ENCODE assay signal across 15 cellular contexts in genomic region chr14:105494606-105494929, GRCh38. TPM values are rescaled to one million over a fixed set of nuclear protein-coding genes. Genes with fewer than 3 reads are reported as not detected.
DNase-seq lines count a peak whose midpoint lies in the region; ATAC-seq, FAIRE-seq and TF ChIP-seq lines count a peak whose summit lies in the region.
"Had no signal": no experiment of that assay in that cellular context is flagged by ENCODE, and none has a peak within 500 bp of the region (broad histone marks: within the 10 kb centered on the region; RNA-seq: fewer than 3 reads in every experiment).

No MANE protein-coding gene starts in this region.

- TSS peak; percentile 52 for BruUV-seq in HepG2 (replicated peaks; lab: Mats Ljungman, UMichigan)

- H3K4me3 ChIP-seq in HepG2 (replicated peaks in 1 of 3; ENCODE audit: insufficient read depth in 1 of 3, low read depth in 2 of 3, low read length in 3 of 3) (peak overlapping the region in 1 of 3 experiments; percentile 73; a peak in 1 of 6 replicates), right lobe of liver (no peak overlapping the region), lower lobe of right lung (no peak overlapping the region), MG63 (no peak overlapping the region)
- H3K4me3 ChIP-seq: A549 had no signal

- peaks cover 11% of the 10 kb centered on the region for H3K4me1 Mint-ChIP-seq in T-helper 17 cell

- TF ChIP-seq EP300 in HepG2 (IDR thresholded peaks at IDR 0.05; ENCODE audit: low read depth in 2 of 2, low read length in 2 of 2) (no peak), HepG2 (CRISPR knock-in tag; IDR thresholded peaks at IDR 0.05; ENCODE audit: borderline replicate concordance) (no peak)

- TF ChIP-seq RAD21 in HepG2 (CRISPR knock-in tag; IDR thresholded peaks at IDR 0.05): no peak

- no peak for FAIRE-seq in HepG2 (lab: Jason Lieb, UNC)
- FAIRE-seq: A549, GM19239 had no signal

- TF ChIP-seq CTCF in HepG2 (CRISPR knock-in tag; IDR thresholded peaks at IDR 0.05) (no peak), right lobe of liver (IDR thresholded peaks at IDR 0.05) (no peak), lower lobe of right lung (IDR thresholded peaks at IDR 0.05) (no peak), omental fat pad (IDR thresholded peaks at IDR 0.05) (no peak)

- no peak overlapping the region for H3K27ac ChIP-seq in HepG2 (ENCODE audit: extremely low read length, insufficient read depth, low read length)
- H3K27ac ChIP-seq in right lobe of liver: no peak overlapping the region
- no peak overlapping the region for H3K27ac ChIP-seq in lower lobe of right lung
- H3K27ac ChIP-seq: A549 had no signal

- H3K36me3 ChIP-seq in HepG2 (replicated peaks in 1 of 2; ENCODE audit: control insufficient read depth in 1 of 2, insufficient read depth in 2 of 2, low read length in 2 of 2) (peaks cover 0 to 3% of the 10 kb centered on the region in 2 experiments; a peak in 1 of 5 replicates), right lobe of liver (peaks cover 0 to 3% (median 0%) of the 10 kb centered on the region in 4 donors), lower lobe of right lung (peaks cover 14% of the 10 kb centered on the region), MG63 (peaks cover 3% of the 10 kb centered on the region)

- H4K20me1 ChIP-seq in HepG2 (ENCODE audit: insufficient read depth, low read length): no peaks in the 10 kb centered on the region

- ATAC-seq in HepG2 (no peak), right lobe of liver (no peak), T-helper 17 cell (no peak), lower lobe of right lung (no peak), omental fat pad (ENCODE audit: low FRiP score) (no peak)
- ATAC-seq: A549 had no signal

- POLR2A ChIA-PET in HepG2 (lab: Yijun Ruan, JAX): no interaction called here

- peak overlapping the region; percentile 84 for H3K27ac Mint-ChIP-seq in T-helper 17 cell
- H3K27ac Mint-ChIP-seq: HFFc6 had no signal

- DNase-seq in HepG2 (ENCODE audit: low spot score) (no peak), right lobe of liver (no peak), T-helper 17 cell (peak in 2 of 3 donors; percentile 3 to 9), lower lobe of right lung (peak; percentile 32), omental fat pad (ENCODE audit: low spot score) (no peak), NCI-H446 (lab: John Stamatoyannopoulos, UW) (no peak), MG63 (no peak)
- DNase-seq: DMS53, GF-D8, HCEC 1CT, HFFc6 had no signal

- WGBS in HepG2 (ENCODE audit: low lambda C conversion rate): 97% methylated on average over 5 of the region's 6 CpGs
- 96% methylated on average over 4 of the region's 6 CpGs for WGBS in right lobe of liver (ENCODE audit: insufficient coverage, low coverage, low lambda C conversion rate, missing lambda C conversion rate)

- peaks cover 23% of the 10 kb centered on the region for H3K79me2 ChIP-seq in HepG2 (ENCODE audit: insufficient read depth, low read length)

- in situ Hi-C loops in HepG2 (cut with HindIII; ENCODE audit: extremely low pct_ligation_motif_present, low pct_unique_long_range_greater_than_20kb): no loop called here

- H3K4me2 ChIP-seq in HepG2 (ENCODE audit: low read depth, low read length): peak overlapping the region; percentile 96
- H3K4me2 ChIP-seq: A549 had no signal

- H3K9me3 ChIP-seq in HepG2 (ENCODE audit: low read length) (no peaks in the 10 kb centered on the region), right lobe of liver (no peaks in the 10 kb centered on the region), T-helper 17 cell (ENCODE audit: control insufficient read depth, low read length, poor library complexity, severe bottlenecking) (no peaks in the 10 kb centered on the region), lower lobe of right lung (no peaks in the 10 kb centered on the region), MG63 (no peaks in the 10 kb centered on the region)
- H3K9me3 ChIP-seq: A549, BE2C had no signal

- peaks cover 68% of the 10 kb centered on the region for H3K4me1 ChIP-seq in HepG2 (ENCODE audit: insufficient read depth, low read length)
- peaks cover 0 to 53% (median 23%) of the 10 kb centered on the region in 4 donors for H3K4me1 ChIP-seq in right lobe of liver
- peaks cover 4% of the 10 kb centered on the region for H3K4me1 ChIP-seq in lower lobe of right lung

- peaks cover 1% of the 10 kb centered on the region for H3K36me3 Mint-ChIP-seq in T-helper 17 cell (ENCODE audit: low read depth)

- H3K27me3 ChIP-seq in HepG2 (ENCODE audit: control insufficient read depth in 1 of 2, insufficient read depth in 2 of 2, low read length in 2 of 2): no peaks in the 10 kb centered on the region; a peak in 1 of 5 replicates
- no peaks in the 10 kb centered on the region for H3K27me3 ChIP-seq in right lobe of liver
- H3K27me3 ChIP-seq in lower lobe of right lung (ENCODE audit: low read depth): no peaks in the 10 kb centered on the region
- no peaks in the 10 kb centered on the region for H3K27me3 ChIP-seq in MG63
- H3K27me3 ChIP-seq: BE2C had no signal

- TF ChIP-seq POLR2A in HepG2 (IDR thresholded peaks at IDR 0.05; ENCODE audit: insufficient read depth in 1 of 2, low read depth in 2 of 2, low read length in 2 of 2) (no peak), right lobe of liver (IDR thresholded peaks at IDR 0.05) (no peak)

- CTCF ChIA-PET in HepG2 (lab: Yijun Ruan, JAX; ENCODE audit: low intra/inter-chr PET ratio, low total read pairs): no interaction called here

- no peak overlapping the region for H2AFZ ChIP-seq in HepG2 (ENCODE audit: low read length)

- H3K27me3 Mint-ChIP-seq in T-helper 17 cell: no peaks in the 10 kb centered on the region

- H3K9ac ChIP-seq in HepG2 (ENCODE audit: insufficient read depth, low read depth, low read length): 0 out of 2 replicates have a peak overlapping the region, but pooled peaks have one; percentile 10

- intact Hi-C loops in HepG2 (cut with micrococcal nuclease; ENCODE audit: unreplicated experiment) (loop anchor here (10.0 kb wide), 1 partner anchor 180 kb away; the partner anchor contains the start of gene PACS2), right lobe of liver (cut with DNase I) (no loop called here), lower lobe of right lung (cut with DNase I) (no loop called here)

- peak overlapping the region; percentile 6 for H3K4me3 Mint-ChIP-seq in T-helper 17 cell
- H3K4me3 Mint-ChIP-seq: HFFc6 had no signal

RNA-seq across cellular contexts. Expression of gene TEDC1, which starts 3.5 kb away (rescaled TPM):
- total RNA-seq in HepG2 (2016; rRNA removed; fragmentation: Illumina TruSeq; extraction: Trizol) (20.7 and 27.4 TPM in 2 replicates), right lobe of liver (1 to 10 TPM; 2.2 to 8.1 (median 3.9) TPM), T-helper 17 cell (100 to 1,000 TPM; 141 to 361 TPM), lower lobe of right lung (10.6 TPM), omental fat pad (10 to 100 TPM in 2 of 4 donors, 1 to 10 TPM in 2; 2.8 to 18.9 (median 7.4) TPM)
- 9.2 and 10.3 TPM in 2 replicates for total RNA-seq in HepG2 (2016; cell fraction: cytosol; rRNA removed; fragmentation: Illumina TruSeq; extraction: Trizol; ENCODE audit: low read depth)
- 21.2 and 28.4 TPM in 2 replicates for total RNA-seq in HepG2 (2016; cell fraction: insoluble cytoplasmic fraction; rRNA removed; fragmentation: Illumina TruSeq; extraction: Trizol)
- total RNA-seq in HepG2 (2016; cell fraction: membrane; rRNA removed; fragmentation: Illumina TruSeq; extraction: Trizol): 12.9 and 13.8 TPM in 2 replicates
- total RNA-seq in HepG2 (2016; cell fraction: nucleus; rRNA removed; fragmentation: Illumina TruSeq; extraction: Trizol): 15.9 and 16.8 TPM in 2 replicates
- polyA plus RNA-seq in HepG2 (2011; rRNA removed): 5.7 and 7.3 TPM in 2 replicates
- 4.1 and 10.9 TPM in 2 replicates for polyA plus RNA-seq in HepG2 (2011; cell fraction: cytosol; rRNA removed)
- 20.8 and 27.4 TPM in 2 replicates for polyA plus RNA-seq in HepG2 (2011; cell fraction: nucleus; rRNA removed)
- 4.5 and 5.0 TPM in 2 replicates for polyA plus RNA-seq in HepG2 (2012)
- polyA plus RNA-seq in HepG2 (2016; cell fraction: cytosol; fragmentation: Illumina TruSeq; extraction: Trizol; ENCODE audit: low read depth): 5.8 and 6.5 TPM in 2 replicates
- 20.9 and 21.6 TPM in 2 replicates for polyA plus RNA-seq in HepG2 (2016; cell fraction: insoluble cytoplasmic fraction; fragmentation: Illumina TruSeq; extraction: Trizol; ENCODE audit: low read depth)
- polyA plus RNA-seq in HepG2 (2016; cell fraction: membrane; fragmentation: Illumina TruSeq; extraction: Trizol; ENCODE audit: low read depth): 9.6 and 10.0 TPM in 2 replicates
- polyA plus RNA-seq in HepG2 (2016; cell fraction: nucleus; fragmentation: Illumina TruSeq; extraction: Trizol; ENCODE audit: insufficient read depth, low read depth): 36.1 and 37.5 TPM in 2 replicates
- polyA minus RNA-seq in HepG2 (2011; rRNA and poly(A)+ RNA removed; ENCODE audit: low replicate concordance): 12.1 and 23.1 TPM in 2 replicates
- polyA minus RNA-seq in HepG2 (2011; cell fraction: cytosol; rRNA and poly(A)+ RNA removed): 2.8 and 5.5 TPM in 2 replicates
- 7.3 and 9.0 TPM in 2 replicates for polyA minus RNA-seq in HepG2 (2011; cell fraction: nucleus; rRNA and poly(A)+ RNA removed)
- 29.3 and 58.1 TPM in 2 replicates for total RNA-seq in MG63 (2014; rRNA removed; shearing (Covaris generic); ENCODE audit: low replicate concordance)

RNA-seq across cellular contexts. Expression of gene CRIP1, which starts 7.9 kb away (rescaled TPM):
- 53.9 and 59.7 TPM in 2 replicates for total RNA-seq in HepG2 (2016; rRNA removed; fragmentation: Illumina TruSeq; extraction: Trizol)
- 18.2 and 27.4 TPM in 2 replicates for total RNA-seq in HepG2 (2016; cell fraction: cytosol; rRNA removed; fragmentation: Illumina TruSeq; extraction: Trizol; ENCODE audit: low read depth)
- total RNA-seq in HepG2 (2016; cell fraction: insoluble cytoplasmic fraction; rRNA removed; fragmentation: Illumina TruSeq; extraction: Trizol): 53.1 and 55.2 TPM in 2 replicates
- total RNA-seq in HepG2 (2016; cell fraction: membrane; rRNA removed; fragmentation: Illumina TruSeq; extraction: Trizol): 23.1 and 27.8 TPM in 2 replicates
- 25.3 and 26.5 TPM in 2 replicates for total RNA-seq in HepG2 (2016; cell fraction: nucleus; rRNA removed; fragmentation: Illumina TruSeq; extraction: Trizol)
- 59.5 and 62.2 TPM in 2 replicates for polyA plus RNA-seq in HepG2 (2011; rRNA removed)
- 27.8 and 82.6 TPM in 2 replicates for polyA plus RNA-seq in HepG2 (2011; cell fraction: cytosol; rRNA removed)
- polyA plus RNA-seq in HepG2 (2011; cell fraction: nucleus; rRNA removed): 47.3 and 55.5 TPM in 2 replicates
- 46.4 and 49.2 TPM in 2 replicates for polyA plus RNA-seq in HepG2 (2012)
- polyA plus RNA-seq in HepG2 (2016; cell fraction: cytosol; fragmentation: Illumina TruSeq; extraction: Trizol; ENCODE audit: low read depth): 85.4 and 115 TPM in 2 replicates
- polyA plus RNA-seq in HepG2 (2016; cell fraction: insoluble cytoplasmic fraction; fragmentation: Illumina TruSeq; extraction: Trizol; ENCODE audit: low read depth): 142 and 159 TPM in 2 replicates
- polyA plus RNA-seq in HepG2 (2016; cell fraction: membrane; fragmentation: Illumina TruSeq; extraction: Trizol; ENCODE audit: low read depth): 67.3 and 82.2 TPM in 2 replicates
- polyA plus RNA-seq in HepG2 (2016; cell fraction: nucleus; fragmentation: Illumina TruSeq; extraction: Trizol; ENCODE audit: insufficient read depth, low read depth): 136 and 137 TPM in 2 replicates
- polyA minus RNA-seq in HepG2 (2011; rRNA and poly(A)+ RNA removed; ENCODE audit: low replicate concordance): 24.8 and 136 TPM in 2 replicates
- 20.6 and 28.4 TPM in 2 replicates for polyA minus RNA-seq in HepG2 (2011; cell fraction: cytosol; rRNA and poly(A)+ RNA removed)
- 4.7 and 11.8 TPM in 2 replicates for polyA minus RNA-seq in HepG2 (2011; cell fraction: nucleus; rRNA and poly(A)+ RNA removed)
- 1 to 10 TPM in 5 of 6 experiments, under 1 TPM in 1; 0.79 to 5.4 (median 2.7) TPM for total RNA-seq in right lobe of liver
- total RNA-seq in T-helper 17 cell: 100 to 1,000 TPM; 451 to 842 TPM
- 237 TPM for total RNA-seq in lower lobe of right lung
- 10 to 100 TPM; 18.5 to 88.6 (median 43.9) TPM for total RNA-seq in omental fat pad
- 17.3 TPM in 1 of 2 replicates, not detected in the other for total RNA-seq in MG63 (2014; rRNA removed; shearing (Covaris generic); ENCODE audit: low replicate concordance)
- total RNA-seq: H4 had no signal

RNA-seq across cellular contexts. Expression of gene CRIP2, which starts 19.9 kb away (rescaled TPM):
- total RNA-seq in HepG2 (2016; rRNA removed; fragmentation: Illumina TruSeq; extraction: Trizol) (32.1 and 37.9 TPM in 2 replicates), right lobe of liver (10 to 100 TPM; 11.2 to 50.0 (median 27.5) TPM), T-helper 17 cell (10 to 100 TPM; 51.6 to 58.8 TPM), lower lobe of right lung (143 TPM), omental fat pad (100 to 1,000 TPM in 2 of 4 donors, 10 to 100 TPM in 2; 63.4 to 177 (median 122) TPM)
- total RNA-seq in HepG2 (2016; cell fraction: cytosol; rRNA removed; fragmentation: Illumina TruSeq; extraction: Trizol; ENCODE audit: low read depth): 22.2 and 30.3 TPM in 2 replicates
- 29.1 and 37.9 TPM in 2 replicates for total RNA-seq in HepG2 (2016; cell fraction: insoluble cytoplasmic fraction; rRNA removed; fragmentation: Illumina TruSeq; extraction: Trizol)
- total RNA-seq in HepG2 (2016; cell fraction: membrane; rRNA removed; fragmentation: Illumina TruSeq; extraction: Trizol): 30.8 and 36.2 TPM in 2 replicates
- total RNA-seq in HepG2 (2016; cell fraction: nucleus; rRNA removed; fragmentation: Illumina TruSeq; extraction: Trizol): 14.7 and 15.4 TPM in 2 replicates
- 18.0 and 31.6 TPM in 2 replicates for polyA plus RNA-seq in HepG2 (2011; rRNA removed)
- 18.1 and 57.4 TPM in 2 replicates for polyA plus RNA-seq in HepG2 (2011; cell fraction: cytosol; rRNA removed)
- polyA plus RNA-seq in HepG2 (2011; cell fraction: nucleus; rRNA removed): 37.9 and 74.0 TPM in 2 replicates
- polyA plus RNA-seq in HepG2 (2012): 3.6 and 7.4 TPM in 2 replicates
- polyA plus RNA-seq in HepG2 (2016; cell fraction: cytosol; fragmentation: Illumina TruSeq; extraction: Trizol; ENCODE audit: low read depth): 34.0 and 41.4 TPM in 2 replicates
- 44.2 and 51.5 TPM in 2 replicates for polyA plus RNA-seq in HepG2 (2016; cell fraction: insoluble cytoplasmic fraction; fragmentation: Illumina TruSeq; extraction: Trizol; ENCODE audit: low read depth)
- polyA plus RNA-seq in HepG2 (2016; cell fraction: membrane; fragmentation: Illumina TruSeq; extraction: Trizol; ENCODE audit: low read depth): 41.2 and 43.7 TPM in 2 replicates
- 39.7 and 41.0 TPM in 2 replicates for polyA plus RNA-seq in HepG2 (2016; cell fraction: nucleus; fragmentation: Illumina TruSeq; extraction: Trizol; ENCODE audit: insufficient read depth, low read depth)
- polyA minus RNA-seq in HepG2 (2011; rRNA and poly(A)+ RNA removed; ENCODE audit: low replicate concordance): 21.4 and 23.6 TPM in 2 replicates
- polyA minus RNA-seq in HepG2 (2011; cell fraction: cytosol; rRNA and poly(A)+ RNA removed): 8.4 and 15.7 TPM in 2 replicates
- polyA minus RNA-seq in HepG2 (2011; cell fraction: nucleus; rRNA and poly(A)+ RNA removed): 2.2 and 7.5 TPM in 2 replicates
- 129 and 270 TPM in 2 replicates for total RNA-seq in MG63 (2014; rRNA removed; shearing (Covaris generic); ENCODE audit: low replicate concordance)

RNA-seq across cellular contexts. Expression of gene TMEM121, which starts 31.8 kb away (rescaled TPM):
- total RNA-seq in HepG2 (2016; rRNA removed; fragmentation: Illumina TruSeq; extraction: Trizol): 10.8 and 19.0 TPM in 2 replicates
- total RNA-seq in HepG2 (2016; cell fraction: cytosol; rRNA removed; fragmentation: Illumina TruSeq; extraction: Trizol; ENCODE audit: low read depth): 11.9 and 15.2 TPM in 2 replicates
- 12.1 and 17.9 TPM in 2 replicates for total RNA-seq in HepG2 (2016; cell fraction: insoluble cytoplasmic fraction; rRNA removed; fragmentation: Illumina TruSeq; extraction: Trizol)
- 21.1 and 26.4 TPM in 2 replicates for total RNA-seq in HepG2 (2016; cell fraction: membrane; rRNA removed; fragmentation: Illumina TruSeq; extraction: Trizol)
- total RNA-seq in HepG2 (2016; cell fraction: nucleus; rRNA removed; fragmentation: Illumina TruSeq; extraction: Trizol): 8.8 and 9.1 TPM in 2 replicates
- 6.6 and 10.9 TPM in 2 replicates for polyA plus RNA-seq in HepG2 (2011; rRNA removed)
- 11.8 and 25.5 TPM in 2 replicates for polyA plus RNA-seq in HepG2 (2011; cell fraction: cytosol; rRNA removed)
- polyA plus RNA-seq in HepG2 (2011; cell fraction: nucleus; rRNA removed): 16.5 and 16.6 TPM in 2 replicates
- 4.0 and 4.3 TPM in 2 replicates for polyA plus RNA-seq in HepG2 (2012)
- polyA plus RNA-seq in HepG2 (2016; cell fraction: cytosol; fragmentation: Illumina TruSeq; extraction: Trizol; ENCODE audit: low read depth): 8.8 and 9.5 TPM in 2 replicates
- 8.7 and 9.4 TPM in 2 replicates for polyA plus RNA-seq in HepG2 (2016; cell fraction: insoluble cytoplasmic fraction; fragmentation: Illumina TruSeq; extraction: Trizol; ENCODE audit: low read depth)
- 13.5 TPM in 2 replicates for polyA plus RNA-seq in HepG2 (2016; cell fraction: membrane; fragmentation: Illumina TruSeq; extraction: Trizol; ENCODE audit: low read depth)
- polyA plus RNA-seq in HepG2 (2016; cell fraction: nucleus; fragmentation: Illumina TruSeq; extraction: Trizol; ENCODE audit: insufficient read depth, low read depth): 12.3 and 13.5 TPM in 2 replicates
- polyA minus RNA-seq in HepG2 (2011; rRNA and poly(A)+ RNA removed; ENCODE audit: low replicate concordance): 0.82 and 39.5 TPM in 2 replicates
- polyA minus RNA-seq in HepG2 (2011; cell fraction: cytosol; rRNA and poly(A)+ RNA removed): 12.8 and 13.8 TPM in 2 replicates
- 4.1 and 4.5 TPM in 2 replicates for polyA minus RNA-seq in HepG2 (2011; cell fraction: nucleus; rRNA and poly(A)+ RNA removed)
- total RNA-seq in right lobe of liver: 1 to 10 TPM in 5 of 6 experiments, under 1 TPM in 1; 0.74 to 3.2 (median 2.2) TPM
- 1 to 10 TPM in 1 of 2 donors, under 1 TPM in 1; 0.85 to 2.6 TPM for total RNA-seq in T-helper 17 cell
- total RNA-seq in lower lobe of right lung: 3.0 TPM
- total RNA-seq in omental fat pad: 1 to 10 TPM; 3.5 to 5.6 (median 4.1) TPM
- 7.1 and 17.0 TPM in 2 replicates for total RNA-seq in MG63 (2014; rRNA removed; shearing (Covaris generic); ENCODE audit: low replicate concordance)

Comparison
In these comparisons a context has a peak if more than half of its experiments do, and no peak if none do; other contexts are left out.
1. DNase-seq: peak in T-helper 17 cell (2 of 3) and lower lobe of right lung (single experiment); none in HepG2 (single experiment), right lobe of liver (0 of 3), omental fat pad (single experiment), NCI-H446 (0 of 2) and MG63 (single experiment).